In genomic region chr17:37543527-37544122, GRCh38 we compare ENCODE assay signal across 22 cellular contexts. TPM values are rescaled to one million over a fixed set of nuclear protein-coding genes. Genes with fewer than 3 reads are reported as not detected.
DNase-seq lines count a peak whose midpoint lies in the region; ATAC-seq and TF ChIP-seq lines count a peak whose summit lies in the region.
"Had no signal": no experiment of that assay in that cellular context is flagged by ENCODE, and none has a peak within 500 bp of the region (broad histone marks: within the 10 kb centered on the region; RNA-seq: fewer than 3 reads in every experiment).

No MANE protein-coding gene starts in this region.

- no peak overlapping the region for H3K4me3 Mint-ChIP-seq in CD4-positive, alpha-beta T cell
- H3K4me3 Mint-ChIP-seq in T-helper 17 cell (no peak overlapping the region), mesothelial cell of epicardium (no peak overlapping the region)
- no peak overlapping the region for H3K4me3 Mint-ChIP-seq in stimulated activated naive B cell treated with anti-CD40 and anti-IgM and Interleukin-4, amounts not matched to agents 10 μg/mL and 1 μg/mL and 100 μg/mL, for 72 hours
- H3K4me3 Mint-ChIP-seq: B cell, IgD-negative memory B cell, nephron progenitor cell had no signal

- ATAC-seq in CD4-positive, alpha-beta T cell (ENCODE audit: poor library complexity) = no peak
- ATAC-seq in T-helper 17 cell (no peak), GM18858 (IDR thresholded peaks at IDR 0.05; ENCODE audit: unreplicated experiment) (no peak), HG03139 (IDR thresholded peaks at IDR 0.05; ENCODE audit: unreplicated experiment) (no peak), HG02763 (IDR thresholded peaks at IDR 0.05; ENCODE audit: unreplicated experiment) (no peak)
- ATAC-seq in stimulated activated naive B cell treated with anti-CD40 and anti-IgM and Interleukin-4, amounts not matched to agents 10 μg/mL and 1 μg/mL and 100 μg/mL, for 72 hours (replicated peaks) = no peak

- DNase-seq in AG04449 (ENCODE audit: low read depth, low spot score) = peak; percentile 19
- no peak for DNase-seq in CD4-positive, alpha-beta T cell
- DNase-seq in T-helper 17 cell = no peak
- DNase-seq in mesothelial cell of epicardium (ENCODE audit: low spot score in 2 of 2, unreplicated experiment in 2 of 2) = no peak
- DNase-seq in stimulated activated naive B cell treated with anti-CD40 and anti-IgM and Interleukin-4, amounts not matched to agents 10 μg/mL and 1 μg/mL and 100 μg/mL, for 72 hours = no peak
- DNase-seq: activated effector memory CD4-positive, alpha-beta T cell treated with Interleukin-2 at 50 U/mL for 16 hours; foreskin melanocyte; kidney; MG63; NCI-H1436; NCI-H510A treated with DMSO at 0.1 percent for 48 hours; nephron progenitor cell; small intestine; stimulated activated CD4-positive, alpha-beta T cell treated with anti-CD3 and anti-CD28 coated beads, Interleukin-4, amount 100 ng/mL, for 1 hour; stomach; transverse colon; WERI-Rb-1 had no signal

- H3K27ac Mint-ChIP-seq in CD4-positive, alpha-beta T cell = peak overlapping the region; percentile 52
- H3K27ac Mint-ChIP-seq in T-helper 17 cell (peak overlapping the region; percentile 70), mesothelial cell of epicardium (peak overlapping the region; percentile 9)
- H3K27ac Mint-ChIP-seq in stimulated activated naive B cell treated with anti-CD40 and anti-IgM and Interleukin-4, amounts not matched to agents 10 μg/mL and 1 μg/mL and 100 μg/mL, for 72 hours = no peak overlapping the region
- H3K27ac Mint-ChIP-seq: B cell, IgD-negative memory B cell, nephron progenitor cell had no signal

- TF ChIP-seq CTCF in AG04449 (IDR thresholded peaks at IDR 0.05; ENCODE audit: insufficient read depth, low read length, missing control alignments) (no peak), mesothelial cell of epicardium (IDR thresholded peaks at IDR 0.05; ENCODE audit: unreplicated experiment) (no peak)
- no peak for TF ChIP-seq CTCF in CD4-positive, alpha-beta T cell (IDR thresholded peaks at IDR 0.05)

- CTCF ChIA-PET in AG04449 (lab: Yijun Ruan, JAX) = no interaction called here
- CTCF ChIA-PET in CD4-positive, alpha-beta T cell (lab: Charles Lee) = interaction anchor here (0.7 to 1.1 kb wide), 2 partner anchors 49 to 66 kb away, joined by 3 to 4 read pairs; partner anchors contain the start of gene SYNRG

- H3K27ac ChIP-seq in CD4-positive, alpha-beta T cell (ENCODE audit: low read depth, low read length) = no peak overlapping the region
- H3K27ac ChIP-seq: stomach, transverse colon, WERI-Rb-1 had no signal

- peaks cover 80% of the 10 kb centered on the region for H3K36me3 Mint-ChIP-seq in CD4-positive, alpha-beta T cell (ENCODE audit: low read depth)
- H3K36me3 Mint-ChIP-seq in T-helper 17 cell (ENCODE audit: low read depth) (peaks cover 5% of the 10 kb centered on the region), mesothelial cell of epicardium (peaks cover 23% of the 10 kb centered on the region)
- H3K36me3 Mint-ChIP-seq in stimulated activated naive B cell treated with anti-CD40 and anti-IgM and Interleukin-4, amounts not matched to agents 10 μg/mL and 1 μg/mL and 100 μg/mL, for 72 hours = peaks cover 17 to 18% of the 10 kb centered on the region in 2 donors

- H3K27me3 ChIP-seq in CD4-positive, alpha-beta T cell (ENCODE audit: control insufficient read depth, insufficient read depth, low read length) = no peaks in the 10 kb centered on the region
- H3K27me3 ChIP-seq: MG63, stomach, transverse colon had no signal

- POLR2A ChIA-PET in AG04449 (lab: Yijun Ruan, JAX) = no interaction called here
- POLR2A ChIA-PET in CD4-positive, alpha-beta T cell (lab: Charles Lee) = no interaction called here

- H3K9me3 ChIP-seq in CD4-positive, alpha-beta T cell (ENCODE audit: control insufficient read depth, low read length) = no peaks in the 10 kb centered on the region
- H3K9me3 ChIP-seq in T-helper 17 cell (ENCODE audit: control insufficient read depth, low read length, poor library complexity, severe bottlenecking) = no peaks in the 10 kb centered on the region
- H3K9me3 ChIP-seq: MG63, stomach, transverse colon had no signal

- no peak overlapping the region for H3K4me3 ChIP-seq in AG04449 (ENCODE audit: low read depth, low read length)
- H3K4me3 ChIP-seq: MG63, stomach, transverse colon had no signal

- H3K4me1 Mint-ChIP-seq in CD4-positive, alpha-beta T cell (ENCODE audit: low read depth) = peaks cover 23% of the 10 kb centered on the region
- peaks cover 11% of the 10 kb centered on the region for H3K4me1 Mint-ChIP-seq in T-helper 17 cell
- H3K4me1 Mint-ChIP-seq in mesothelial cell of epicardium = peaks cover 27% of the 10 kb centered on the region
- H3K4me1 Mint-ChIP-seq in stimulated activated naive B cell treated with anti-CD40 and anti-IgM and Interleukin-4, amounts not matched to agents 10 μg/mL and 1 μg/mL and 100 μg/mL, for 72 hours = peaks cover 3 to 5% of the 10 kb centered on the region in 2 donors

- H3K9me3 Mint-ChIP-seq in CD4-positive, alpha-beta T cell = no peaks in the 10 kb centered on the region
- no peaks in the 10 kb centered on the region for H3K9me3 Mint-ChIP-seq in mesothelial cell of epicardium
- H3K9me3 Mint-ChIP-seq in stimulated activated naive B cell treated with anti-CD40 and anti-IgM and Interleukin-4, amounts not matched to agents 10 μg/mL and 1 μg/mL and 100 μg/mL, for 72 hours = no peaks in the 10 kb centered on the region
- H3K9me3 Mint-ChIP-seq: IgD-negative memory B cell, nephron progenitor cell had no signal

- H3K27me3 Mint-ChIP-seq in CD4-positive, alpha-beta T cell = no peaks in the 10 kb centered on the region
- no peaks in the 10 kb centered on the region for H3K27me3 Mint-ChIP-seq in T-helper 17 cell
- no peaks in the 10 kb centered on the region for H3K27me3 Mint-ChIP-seq in mesothelial cell of epicardium (ENCODE audit: low read depth)
- H3K27me3 Mint-ChIP-seq in stimulated activated naive B cell treated with anti-CD40 and anti-IgM and Interleukin-4, amounts not matched to agents 10 μg/mL and 1 μg/mL and 100 μg/mL, for 72 hours = no peaks in the 10 kb centered on the region
- H3K27me3 Mint-ChIP-seq: B cell, IgD-negative memory B cell had no signal

- intact Hi-C loops in CD4-positive, alpha-beta T cell (cut with DNase I, micrococcal nuclease) = no loop called here

RNA-seq across cellular contexts. Expression of gene DUSP14, which starts 53.9 kb away (rescaled TPM):
- 1 to 10 TPM; 4.4 to 4.9 TPM for total RNA-seq in CD4-positive, alpha-beta T cell
- total RNA-seq in T-helper 17 cell = 1 to 10 TPM; 3.9 to 4.4 TPM
- total RNA-seq in mesothelial cell of epicardium = 13.4 to 14.8 TPM (median 14.4 TPM) in 3 replicates
